Comparison of ENCODE assay signal across 11 cellular contexts in the genomic region with DNA sequence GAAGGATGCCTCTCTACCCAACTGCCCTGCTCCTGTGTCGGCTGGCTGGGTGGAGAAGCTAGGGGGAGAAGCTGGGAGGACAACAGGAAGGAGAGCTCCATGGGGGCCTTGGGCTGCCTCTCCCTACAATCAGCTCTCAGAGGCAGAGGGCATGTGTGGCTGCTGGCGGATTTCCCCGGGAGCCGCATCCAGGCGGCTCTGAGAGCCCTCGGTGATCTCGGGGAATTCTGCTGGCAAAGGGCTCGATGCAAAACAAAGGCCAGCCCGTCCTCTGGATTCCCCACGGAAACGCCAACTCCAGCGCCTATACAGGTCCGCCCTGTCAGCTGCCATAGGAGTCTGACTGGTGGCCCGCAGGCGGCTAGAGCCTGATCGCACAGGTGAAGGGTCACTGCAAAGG. TPM values are rescaled to one million over a fixed set of nuclear protein-coding genes. Genes with fewer than 3 reads are reported as not detected.
A peak's percentile ranks its signal among the peaks of the same experiment; 100 is the strongest.
DNase-seq lines count a peak whose midpoint lies in the region; ATAC-seq and TF ChIP-seq lines count a peak whose summit lies in the region.
"Had no signal": no experiment of that assay in that cellular context is flagged by ENCODE, and none has a peak within 500 bp of the region (broad histone marks: within the 10 kb centered on the region; RNA-seq: fewer than 3 reads in every experiment).

No MANE protein-coding gene starts in this region.

- no peaks in the 10 kb centered on the region for H3K27me3 Mint-ChIP-seq in activated T-helper 2 cell treated with anti-CD3 and anti-CD28 coated beads, Interferon-gamma antibody, Interleukin-2, Interleukin-4, amounts not matched to agents 10 μg/mL and 5 μg/mL and 100 μg/mL, durations not matched to agents 14 hours and 24 hours and 36 hours (ENCODE audit: low read depth)

- POLR2A ChIA-PET in GM10248 (lab: Yijun Ruan, JAX), result no interaction called here

- peak overlapping the region; percentile 28 for H3K27ac Mint-ChIP-seq in activated T-helper 2 cell treated with anti-CD3 and anti-CD28 coated beads, Interferon-gamma antibody, Interleukin-2, Interleukin-4, amounts not matched to agents 10 μg/mL and 5 μg/mL and 100 μg/mL, durations not matched to agents 14 hours and 24 hours and 36 hours
- H3K27ac Mint-ChIP-seq in activated naive CD4-positive, alpha-beta T cell treated with anti-CD3 and anti-CD28 coated beads, Interleukin-2, amount 50 U/mL, for 72 hours, result peak overlapping the region in 1 of 2 donors; percentile 86

- no peaks in the 10 kb centered on the region for H3K9me3 Mint-ChIP-seq in activated T-helper 2 cell treated with anti-CD3 and anti-CD28 coated beads, Interferon-gamma antibody, Interleukin-2, Interleukin-4, amounts not matched to agents 10 μg/mL and 5 μg/mL and 100 μg/mL, durations not matched to agents 14 hours and 24 hours and 36 hours
- no peaks in the 10 kb centered on the region for H3K9me3 Mint-ChIP-seq in activated naive CD4-positive, alpha-beta T cell treated with anti-CD3 and anti-CD28 coated beads, Interleukin-2, amount 50 U/mL, for 72 hours

- H3K4me3 Mint-ChIP-seq in activated T-helper 2 cell treated with anti-CD3 and anti-CD28 coated beads, Interferon-gamma antibody, Interleukin-2, Interleukin-4, amounts not matched to agents 10 μg/mL and 5 μg/mL and 100 μg/mL, durations not matched to agents 14 hours and 24 hours and 36 hours (ENCODE audit: low read depth), result no peak overlapping the region

- peak overlapping the region; percentile 21 for H3K4me3 ChIP-seq in skeletal muscle satellite cell (ENCODE audit: low read length)

- H3K4me1 ChIP-seq in skeletal muscle satellite cell (ENCODE audit: control insufficient read depth, insufficient read depth, low read length), result peaks cover 51% of the 10 kb centered on the region

- CTCF ChIA-PET in GM10248 (lab: Yijun Ruan, JAX), result interaction anchor here (0.9 to 7.5 kb wide), 4 partner anchors 10 to 69 kb away, joined by 3 to 63 read pairs (median 8); no protein-coding TSS in a partner anchor

- peaks cover 29% of the 10 kb centered on the region for H3K36me3 Mint-ChIP-seq in activated T-helper 2 cell treated with anti-CD3 and anti-CD28 coated beads, Interferon-gamma antibody, Interleukin-2, Interleukin-4, amounts not matched to agents 10 μg/mL and 5 μg/mL and 100 μg/mL, durations not matched to agents 14 hours and 24 hours and 36 hours (ENCODE audit: low read depth)
- peaks cover 0 to 10% of the 10 kb centered on the region in 2 donors for H3K36me3 Mint-ChIP-seq in activated naive CD4-positive, alpha-beta T cell treated with anti-CD3 and anti-CD28 coated beads, Interleukin-2, amount 50 U/mL, for 72 hours

- H3K9ac ChIP-seq in skeletal muscle satellite cell (ENCODE audit: low read depth, low read length), result peak overlapping the region; percentile 86

- DNase-seq in GM03348 (ENCODE audit: low spot score) (peak; percentile 39), glomerular visceral epithelial cell (ENCODE audit: extremely low spot score) (peak; percentile 26), NCI-H1417 treated with DMSO at 0.1 percent for 48 hours (lab: John Stamatoyannopoulos, UW) (no peak), GM10248 (ENCODE audit: extremely low spot score) (no peak)
- no peak for DNase-seq in activated T-helper 2 cell treated with anti-CD3 and anti-CD28 coated beads, Interferon-gamma antibody, Interleukin-2, Interleukin-4, amounts not matched to agents 10 μg/mL and 5 μg/mL and 100 μg/mL, durations not matched to agents 14 hours and 24 hours and 36 hours (ENCODE audit: low spot score)
- no peak for DNase-seq in activated naive CD4-positive, alpha-beta T cell treated with anti-CD3 and anti-CD28 coated beads, Interleukin-2, amount 50 U/mL, for 72 hours (ENCODE audit: low spot score in 2 of 2)
- DNase-seq: Calu3, midbrain, MM.1S had no signal

- intact Hi-C loops in activated T-helper 2 cell treated with anti-CD3 and anti-CD28 coated beads, Interferon-gamma antibody, Interleukin-2, Interleukin-4, amounts not matched to agents 10 μg/mL and 5 μg/mL and 100 μg/mL, durations not matched to agents 14 hours and 24 hours and 36 hours (cut with micrococcal nuclease), result no loop called here

- peaks cover 10% of the 10 kb centered on the region for H3K4me1 Mint-ChIP-seq in activated T-helper 2 cell treated with anti-CD3 and anti-CD28 coated beads, Interferon-gamma antibody, Interleukin-2, Interleukin-4, amounts not matched to agents 10 μg/mL and 5 μg/mL and 100 μg/mL, durations not matched to agents 14 hours and 24 hours and 36 hours (ENCODE audit: low read depth)

- no peak for TF ChIP-seq CTCF in GM10248 (IDR thresholded peaks at IDR 0.05; ENCODE audit: control extremely low read depth, extremely low read depth, low read depth, missing control alignments)

- H3K9me3 ChIP-seq in skeletal muscle satellite cell (replicated peaks; ENCODE audit: low read length), result no peaks in the 10 kb centered on the region

- ATAC-seq in activated naive CD4-positive, alpha-beta T cell treated with anti-CD3 and anti-CD28 coated beads, Interleukin-2, amount 50 U/mL, for 72 hours, result no peak
- no peak for ATAC-seq in HG02885 (IDR thresholded peaks at IDR 0.05; ENCODE audit: poor library complexity, unreplicated experiment)

- peaks cover 62% of the 10 kb centered on the region for H3K36me3 ChIP-seq in skeletal muscle satellite cell (ENCODE audit: insufficient read depth, low read length)

- no peaks in the 10 kb centered on the region for H3K27me3 ChIP-seq in skeletal muscle satellite cell (ENCODE audit: control insufficient read depth, insufficient read depth, low read length)

- H3K4me2 ChIP-seq in skeletal muscle satellite cell (ENCODE audit: low read length), result peak overlapping the region; percentile 84

RNA-seq across cellular contexts. Expression of a gene that starts 26.4 kb away (rescaled TPM):
- total RNA-seq in activated T-helper 2 cell treated with anti-CD3 and anti-CD28 coated beads, Interferon-gamma antibody, Interleukin-2, Interleukin-4, amounts not matched to agents 10 μg/mL and 5 μg/mL and 100 μg/mL, durations not matched to agents 14 hours and 24 hours and 36 hours, result 10.7 and 11.0 TPM in 2 replicates
- 114 and 163 TPM in 2 replicates for total RNA-seq in skeletal muscle satellite cell (2012; rRNA removed)
- total RNA-seq in activated naive CD4-positive, alpha-beta T cell treated with anti-CD3 and anti-CD28 coated beads, Interleukin-2, amount 50 U/mL, for 72 hours, result 1 to 10 TPM; 2.0 to 4.2 TPM

RNA-seq across cellular contexts. Expression of a gene that starts 35.9 kb away (rescaled TPM):
- total RNA-seq in activated T-helper 2 cell treated with anti-CD3 and anti-CD28 coated beads, Interferon-gamma antibody, Interleukin-2, Interleukin-4, amounts not matched to agents 10 μg/mL and 5 μg/mL and 100 μg/mL, durations not matched to agents 14 hours and 24 hours and 36 hours, result 41.3 and 42.4 TPM in 2 replicates
- total RNA-seq in skeletal muscle satellite cell (2012; rRNA removed), result 15.0 and 15.5 TPM in 2 replicates
- 10 to 100 TPM; 25.9 to 42.0 TPM for total RNA-seq in activated naive CD4-positive, alpha-beta T cell treated with anti-CD3 and anti-CD28 coated beads, Interleukin-2, amount 50 U/mL, for 72 hours

RNA-seq across cellular contexts. Expression of a gene that starts 43.7 kb away (rescaled TPM):
- 19.0 and 20.4 TPM in 2 replicates for total RNA-seq in activated T-helper 2 cell treated with anti-CD3 and anti-CD28 coated beads, Interferon-gamma antibody, Interleukin-2, Interleukin-4, amounts not matched to agents 10 μg/mL and 5 μg/mL and 100 μg/mL, durations not matched to agents 14 hours and 24 hours and 36 hours
- 3.5 and 13.8 TPM in 2 replicates for total RNA-seq in skeletal muscle satellite cell (2012; rRNA removed)
- 10 to 100 TPM in 1 of 2 donors, 1 to 10 TPM in 1; 4.4 to 47.1 TPM for total RNA-seq in activated naive CD4-positive, alpha-beta T cell treated with anti-CD3 and anti-CD28 coated beads, Interleukin-2, amount 50 U/mL, for 72 hours

RNA-seq across cellular contexts. Expression of a gene that starts 47.9 kb away (rescaled TPM):
- 48.4 and 55.3 TPM in 2 replicates for total RNA-seq in activated T-helper 2 cell treated with anti-CD3 and anti-CD28 coated beads, Interferon-gamma antibody, Interleukin-2, Interleukin-4, amounts not matched to agents 10 μg/mL and 5 μg/mL and 100 μg/mL, durations not matched to agents 14 hours and 24 hours and 36 hours
- 9.6 and 10.1 TPM in 2 replicates for total RNA-seq in skeletal muscle satellite cell (2012; rRNA removed)
- total RNA-seq in activated naive CD4-positive, alpha-beta T cell treated with anti-CD3 and anti-CD28 coated beads, Interleukin-2, amount 50 U/mL, for 72 hours, result 10 to 100 TPM; 34.3 to 34.6 TPM

Comparison
In these comparisons a context has a peak if more than half of its experiments do, and no peak if none do; other contexts are left out.
1. DNase-seq: peak in GM03348 (single experiment) and glomerular visceral epithelial cell (single experiment); none in activated T-helper 2 cell treated with anti-CD3 and anti-CD28 coated beads, Interferon-gamma antibody, Interleukin-2, Interleukin-4, amounts not matched to agents 10 μg/mL and 5 μg/mL and 100 μg/mL, durations not matched to agents 14 hours and 24 hours and 36 hours (single experiment), NCI-H1417 treated with DMSO at 0.1 percent for 48 hours (single experiment), activated naive CD4-positive, alpha-beta T cell treated with anti-CD3 and anti-CD28 coated beads, Interleukin-2, amount 50 U/mL, for 72 hours (0 of 2) and GM10248 (single experiment).